32 cellular contexts compared by ENCODE assay signal in genomic region chr5:90934738-90935137, GRCh38.
"Had no signal": no experiment of that assay in that cellular context is flagged by ENCODE, and none has a peak within 500 bp of the region (broad histone marks: within the 10 kb centered on the region; RNA-seq: fewer than 3 reads in every experiment).

No MANE protein-coding gene starts in this region.

- ATAC-seq: activated T-cell treated with anti-CD3 and anti-CD28 coated beads, Interleukin-2, amount 50 U/mL, for 72 hours had no signal

- H3K4me3 ChIP-seq: mucosa of descending colon, ovary, prostate gland, spleen, suprapubic skin, tibial nerve had no signal

- H3K4me1 ChIP-seq: prostate gland, spleen had no signal

- H3K4me2 ChIP-seq: SK-N-SH had no signal

- H3K36me3 ChIP-seq: brain microvascular endothelial cell, neutrophil, ovary, prostate gland, spleen, suprapubic skin, tibial nerve had no signal

- H3K27ac Mint-ChIP-seq: activated B cell treated with CpG ODN at 0.5 μM for 24 hours; activated naive CD4-positive, alpha-beta T cell treated with anti-CD3 and anti-CD28 coated beads, Interleukin-2, amount 10 ng/mL, durations not matched to agents 7 days and 5 days; activated naive CD8-positive, alpha-beta T cell treated with anti-CD3 and anti-CD28 coated beads, Interleukin-2, amount 10 ng/mL, durations not matched to agents 7 days and 5 days; activated T-cell treated with anti-CD3 and anti-CD28 coated beads, Interleukin-2, amount 50 U/mL, for 72 hours; memory B cell; T-helper 1 cell treated with Interleukin-12 subunit alpha and Interleukin-12 subunit beta and Interleukin-4 antibody, amounts not matched to agents 30 μg/mL and 1 μg/mL, for 36 hours had no signal

- H3K36me3 Mint-ChIP-seq: activated naive CD4-positive, alpha-beta T cell treated with anti-CD3 and anti-CD28 coated beads, Interleukin-2, amount 10 ng/mL, durations not matched to agents 7 days and 5 days; activated naive CD8-positive, alpha-beta T cell treated with anti-CD3 and anti-CD28 coated beads, Interleukin-2, amount 10 ng/mL, durations not matched to agents 7 days and 5 days; immature natural killer cell; memory B cell had no signal

- H3K27ac ChIP-seq: brain microvascular endothelial cell, neutrophil, prostate gland, spleen, suprapubic skin had no signal

- FAIRE-seq: astrocyte, endothelial cell of umbilical vein, kidney, urothelium cell line had no signal

- H3K9ac ChIP-seq: SK-N-SH had no signal

- H3K9me3 Mint-ChIP-seq: activated naive CD4-positive, alpha-beta T cell treated with anti-CD3 and anti-CD28 coated beads, Interleukin-2, amount 10 ng/mL, durations not matched to agents 7 days and 5 days; activated naive CD8-positive, alpha-beta T cell treated with anti-CD3 and anti-CD28 coated beads, Interleukin-2, amount 10 ng/mL, durations not matched to agents 7 days and 5 days; activated T-cell treated with anti-CD3 and anti-CD28 coated beads, Interleukin-2, amount 50 U/mL, for 72 hours; immature natural killer cell; memory B cell; T-helper 1 cell treated with Interleukin-12 subunit alpha and Interleukin-12 subunit beta and Interleukin-4 antibody, amounts not matched to agents 30 μg/mL and 1 μg/mL, for 36 hours had no signal

- DNase-seq: activated B cell treated with CpG ODN at 0.5 μM for 24 hours; activated effector memory CD4-positive, alpha-beta T cell treated with anti-CD3 and anti-CD28 coated beads, Interleukin-2, amount 50 U/mL, for 16 hours; activated naive CD4-positive, alpha-beta T cell treated with anti-CD3 and anti-CD28 coated beads, Interleukin-2, amount 10 ng/mL, durations not matched to agents 7 days and 5 days; activated naive CD8-positive, alpha-beta T cell treated with anti-CD3 and anti-CD28 coated beads, Interleukin-2, amount 10 ng/mL, durations not matched to agents 7 days and 5 days; activated T-cell treated with anti-CD3 and anti-CD28 coated beads for 4 hours; activated T-cell treated with anti-CD3 and anti-CD28 coated beads, Interleukin-2, amount 50 U/mL, for 72 hours; amniotic stem cell; brain microvascular endothelial cell; caudate nucleus; foreskin fibroblast; head of caudate nucleus; hypothalamus; immature natural killer cell; kidney; mucosa of descending colon; nephron progenitor cell; ovary; retina; SK-N-SH; spleen; stimulated activated naive CD4-positive, alpha-beta T cell; SW 1271; T1000 had no signal

- H3K27me3 ChIP-seq: brain microvascular endothelial cell, neutrophil, ovary, spleen, suprapubic skin, tibial nerve had no signal

- H3K4me1 Mint-ChIP-seq: activated B cell treated with CpG ODN at 0.5 μM for 24 hours; activated naive CD4-positive, alpha-beta T cell treated with anti-CD3 and anti-CD28 coated beads, Interleukin-2, amount 10 ng/mL, durations not matched to agents 7 days and 5 days; memory B cell had no signal

- H3K9me3 ChIP-seq: mucosa of descending colon, neutrophil, ovary, prostate gland, spleen, suprapubic skin had no signal

- H3K4me3 Mint-ChIP-seq: activated B cell treated with CpG ODN at 0.5 μM for 24 hours; activated naive CD4-positive, alpha-beta T cell treated with anti-CD3 and anti-CD28 coated beads, Interleukin-2, amount 10 ng/mL, durations not matched to agents 7 days and 5 days; activated naive CD8-positive, alpha-beta T cell treated with anti-CD3 and anti-CD28 coated beads, Interleukin-2, amount 10 ng/mL, durations not matched to agents 7 days and 5 days; activated T-cell treated with anti-CD3 and anti-CD28 coated beads, Interleukin-2, amount 50 U/mL, for 72 hours; immature natural killer cell; memory B cell; nephron progenitor cell; T-helper 1 cell treated with Interleukin-12 subunit alpha and Interleukin-12 subunit beta and Interleukin-4 antibody, amounts not matched to agents 30 μg/mL and 1 μg/mL, for 36 hours had no signal

- H3K27me3 Mint-ChIP-seq: activated B cell treated with CpG ODN at 0.5 μM for 24 hours; activated naive CD4-positive, alpha-beta T cell treated with anti-CD3 and anti-CD28 coated beads, Interleukin-2, amount 10 ng/mL, durations not matched to agents 7 days and 5 days had no signal
